In the genomic region with DNA sequence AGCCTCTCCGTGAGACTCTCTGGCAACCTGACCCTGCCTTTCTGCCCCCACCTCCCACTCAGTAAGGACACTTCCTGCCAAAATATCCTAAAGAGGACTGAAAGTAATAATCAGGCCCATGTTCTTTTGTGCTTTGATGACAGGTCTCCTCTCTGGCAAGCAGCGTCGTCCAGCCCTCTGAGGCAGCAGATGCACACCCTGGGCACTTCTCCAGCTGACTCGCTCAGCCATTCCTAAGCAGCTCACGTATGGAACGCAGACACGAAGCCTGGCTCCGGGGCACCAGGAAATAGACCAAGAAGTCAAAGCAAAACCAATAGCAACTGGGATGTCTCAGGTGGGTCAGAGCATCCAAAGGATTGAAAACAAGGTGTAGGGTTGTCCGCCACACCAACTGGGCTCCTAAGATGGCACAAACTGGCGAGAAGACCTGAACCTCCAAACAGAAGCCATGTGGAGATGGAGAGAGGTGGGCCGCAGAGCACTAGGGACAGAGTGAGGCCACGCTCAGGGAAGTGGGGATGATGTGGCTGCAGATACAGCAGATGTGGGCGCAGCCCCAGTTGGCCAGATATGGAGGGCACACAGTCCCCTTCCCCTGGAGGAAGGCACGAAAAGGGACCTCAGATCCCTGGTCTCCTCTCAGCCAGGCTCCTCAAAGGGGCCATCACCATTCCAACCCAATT, we compare ENCODE assay signal across 8 cellular contexts. TPM values are rescaled to one million over a fixed set of nuclear protein-coding genes. Genes with fewer than 3 reads are reported as not detected.
A peak's percentile ranks its signal among the peaks of the same experiment; 100 is the strongest.
DNase-seq lines count a peak whose midpoint lies in the region; ATAC-seq and TF ChIP-seq lines count a peak whose summit lies in the region.

No MANE protein-coding gene starts in this region.

- TF ChIP-seq CTCF in AG09319 (IDR thresholded peaks at IDR 0.05; ENCODE audit: low read depth, low read length): no peak
- no peak for TF ChIP-seq CTCF in HL-60 (IDR thresholded peaks at IDR 0.05; ENCODE audit: insufficient read depth, low read length)
- no peak for TF ChIP-seq CTCF in astrocyte of the spinal cord (IDR thresholded peaks at IDR 0.05; ENCODE audit: low read depth, low read length)
- no peak for TF ChIP-seq CTCF in psoas muscle (IDR thresholded peaks at IDR 0.05)

- peaks cover 14% of the 10 kb centered on the region for H3K4me1 ChIP-seq in psoas muscle

- in situ Hi-C loops in astrocyte of the spinal cord (cut with HindIII; ENCODE audit: low sequenced_read_pairs): no loop called here

- no peaks in the 10 kb centered on the region for H3K36me3 ChIP-seq in psoas muscle (ENCODE audit: insufficient read depth in 1 of 2, low read depth in 1 of 2)

- H3K27ac ChIP-seq in HL-60 (replicated peaks) (peak overlapping the region; percentile 7; the same call in 1 of the 2 replicates), psoas muscle (no peak overlapping the region)

- no peaks in the 10 kb centered on the region for H3K9me3 ChIP-seq in psoas muscle

- intact Hi-C loops in Right ventricle myocardium inferior (cut with DNase I): no loop called here
- intact Hi-C loops in psoas muscle (cut with DNase I): no loop called here

- H3K4me3 ChIP-seq in HL-60 (replicated peaks; ENCODE audit: insufficient read depth, low read length) (no peak overlapping the region), astrocyte of the spinal cord (ENCODE audit: low read depth, low read length) (no peak overlapping the region), psoas muscle (no peak overlapping the region)

- WGBS in psoas muscle, 3 donors: 51 to 58% (median 56%) methylated on average over 14 of the region's 14 CpGs

- H3K27me3 ChIP-seq in HL-60 (ENCODE audit: insufficient read depth, poor library complexity, severe bottlenecking): no peaks in the 10 kb centered on the region
- H3K27me3 ChIP-seq in psoas muscle (ENCODE audit: insufficient read depth in 3 of 3, low read length in 2 of 3): peaks cover 0 to 35% (median 5%) of the 10 kb centered on the region in 3 donors

- peak; percentile 57 for DNase-seq in AG09319 (ENCODE audit: extremely low read depth, low read depth)
- DNase-seq in HL-60 (ENCODE audit: low read depth in 1 of 2, low spot score in 1 of 2): no peak
- peak; percentile 48 for DNase-seq in astrocyte of the spinal cord (ENCODE audit: low read depth, low spot score)
- peak; percentile 68 for DNase-seq in middle frontal gyrus (ENCODE audit: extremely low spot score, low spot score)
- no peak for DNase-seq in DMS153 treated with DMSO at 0.1 percent for 48 hours (lab: John Stamatoyannopoulos, UW; ENCODE audit: unreplicated experiment)
- DNase-seq in Right ventricle myocardium inferior (ENCODE audit: missing footprints): no peak
- DNase-seq in psoas muscle: no peak

- ATAC-seq in HG03342 (IDR thresholded peaks at IDR 0.05; ENCODE audit: unreplicated experiment) (no peak), Right ventricle myocardium inferior (no peak), psoas muscle (no peak)

RNA-seq across cellular contexts. Expression of gene RASSF2, which starts 2.4 kb away (rescaled TPM):
- total RNA-seq in Right ventricle myocardium inferior: 4.5 TPM
- 1 to 10 TPM; 2.0 to 2.8 (median 2.2) TPM for total RNA-seq in psoas muscle
- polyA plus RNA-seq in psoas muscle: 1 to 10 TPM in 1 of 3 donors, under 1 TPM in 2; 0.34 to 1.3 (median 0.71) TPM

Comparison
In these comparisons a context has a peak if more than half of its experiments do, and no peak if none do; other contexts are left out.
1. DNase-seq: peak in AG09319 (single experiment), astrocyte of the spinal cord (single experiment) and middle frontal gyrus (single experiment); none in HL-60 (0 of 2), DMS153 treated with DMSO at 0.1 percent for 48 hours (single experiment), Right ventricle myocardium inferior (single experiment) and psoas muscle (0 of 2).